ENCODE assay signal across 31 cellular contexts in genomic region chr9:131575946-131576853, GRCh38. TPM values are rescaled to one million over a fixed set of nuclear protein-coding genes. Genes with fewer than 3 reads are reported as not detected.
"Had no signal": no experiment of that assay in that cellular context is flagged by ENCODE, and none has a peak within 500 bp of the region (broad histone marks: within the 10 kb centered on the region; RNA-seq: fewer than 3 reads in every experiment).

No MANE protein-coding gene starts in this region.

- H3K9me3 Mint-ChIP-seq: activated CD4-positive, alpha-beta T cell treated with anti-CD3 and anti-CD28 coated beads, Interleukin-2, amount 10 ng/mL, durations not matched to agents 7 days and 5 days; activated CD8-positive, alpha-beta T cell treated with anti-CD3 and anti-CD28 coated beads for 36 hours; activated naive CD4-positive, alpha-beta T cell treated with anti-CD3 and anti-CD28 coated beads, Interleukin-2, amount 50 U/mL, for 72 hours; stimulated activated naive CD8-positive, alpha-beta T cell treated with anti-CD3 and anti-CD28 coated beads, Interleukin-15, Interleukin-2, amounts not matched to agents 100 ng/mL and 50 ng/mL, for 24 hours; T-helper 1 cell treated with Interleukin-12 subunit alpha and Interleukin-12 subunit beta and Interleukin-4 antibody, amounts not matched to agents 30 μg/mL and 1 μg/mL, for 36 hours had no signal

- H3K27ac ChIP-seq: adrenal gland, ascending aorta, brain microvascular endothelial cell, tibial artery, WERI-Rb-1 had no signal

- H3K4me3 Mint-ChIP-seq: activated CD4-positive, alpha-beta T cell treated with anti-CD3 and anti-CD28 coated beads, Interleukin-2, amount 10 ng/mL, durations not matched to agents 7 days and 5 days; activated CD8-positive, alpha-beta memory T cell treated with anti-CD3 and anti-CD28 coated beads, Interleukin-2, amount 10 ng/mL, durations not matched to agents 7 days and 5 days; activated CD8-positive, alpha-beta T cell treated with anti-CD3 and anti-CD28 coated beads for 36 hours; stimulated activated naive CD8-positive, alpha-beta T cell treated with anti-CD3 and anti-CD28 coated beads, Interleukin-15, Interleukin-2, amounts not matched to agents 100 ng/mL and 50 ng/mL, for 24 hours; T-helper 1 cell treated with Interleukin-12 subunit alpha and Interleukin-12 subunit beta and Interleukin-4 antibody, amounts not matched to agents 30 μg/mL and 1 μg/mL, for 36 hours had no signal

- H3K27me3 Mint-ChIP-seq: activated CD4-positive, alpha-beta T cell treated with anti-CD3 and anti-CD28 coated beads, Interleukin-2, amount 10 ng/mL, durations not matched to agents 7 days and 5 days; activated CD8-positive, alpha-beta memory T cell treated with anti-CD3 and anti-CD28 coated beads, Interleukin-2, amount 10 ng/mL, durations not matched to agents 7 days and 5 days; activated CD8-positive, alpha-beta T cell treated with anti-CD3 and anti-CD28 coated beads for 36 hours; progenitor cell of endocrine pancreas; stimulated activated naive CD8-positive, alpha-beta T cell treated with anti-CD3 and anti-CD28 coated beads, Interleukin-15, Interleukin-2, amounts not matched to agents 100 ng/mL and 50 ng/mL, for 24 hours had no signal

- H3K27ac Mint-ChIP-seq: activated CD8-positive, alpha-beta memory T cell treated with anti-CD3 and anti-CD28 coated beads, Interleukin-2, amount 10 ng/mL, durations not matched to agents 7 days and 5 days; activated CD8-positive, alpha-beta T cell treated with anti-CD3 and anti-CD28 coated beads for 36 hours; progenitor cell of endocrine pancreas; stimulated activated naive CD8-positive, alpha-beta T cell treated with anti-CD3 and anti-CD28 coated beads, Interleukin-15, Interleukin-2, amounts not matched to agents 100 ng/mL and 50 ng/mL, for 24 hours; T-helper 1 cell treated with Interleukin-12 subunit alpha and Interleukin-12 subunit beta and Interleukin-4 antibody, amounts not matched to agents 30 μg/mL and 1 μg/mL, for 36 hours had no signal

- H3K4me1 ChIP-seq: adrenal gland, ascending aorta had no signal

- DNase-seq: activated CD4-positive, alpha-beta T cell treated with anti-CD3 and anti-CD28 coated beads, Interleukin-2, amount 10 ng/mL, durations not matched to agents 7 days and 5 days; activated CD4-positive, CD25-positive, alpha-beta regulatory T cell treated with anti-CD3 and anti-CD28 coated beads, Interleukin-2, amount 50 U/mL, for 72 hours; activated CD8-positive, alpha-beta memory T cell treated with anti-CD3 and anti-CD28 coated beads, Interleukin-2, amount 10 ng/mL, durations not matched to agents 7 days and 5 days; activated CD8-positive, alpha-beta T cell treated with anti-CD3 and anti-CD28 coated beads for 36 hours; activated effector memory CD4-positive, alpha-beta T cell treated with anti-CD3 and anti-CD28 coated beads, Interleukin-2, amount 50 U/mL, for 16 hours; activated T-cell treated with anti-CD3 and anti-CD28 coated beads for 4 hours; adrenal gland; brain microvascular endothelial cell; caudate nucleus; dermis blood vessel endothelial cell; effector memory CD4-positive, alpha-beta T cell; foreskin melanocyte; glutamatergic neuron; hypothalamus; left cardiac atrium; mesendoderm; mucosa of descending colon; stimulated activated CD4-positive, alpha-beta T cell treated with anti-CD3 and anti-CD28 coated beads, Interleukin-4, amount 100 ng/mL, for 1 hour; tibial artery; WERI-Rb-1 had no signal

- H3K4me3 ChIP-seq: adrenal gland, ascending aorta, mucosa of descending colon, tibial artery had no signal

- H3K27me3 ChIP-seq: adrenal gland, ascending aorta, brain microvascular endothelial cell, tibial artery had no signal

- H3K9me3 ChIP-seq: adrenal gland, ascending aorta, mucosa of descending colon, tibial artery had no signal

- ATAC-seq: activated CD8-positive, alpha-beta memory T cell treated with anti-CD3 and anti-CD28 coated beads, Interleukin-2, amount 10 ng/mL, durations not matched to agents 7 days and 5 days; activated CD8-positive, alpha-beta T cell treated with anti-CD3 and anti-CD28 coated beads for 36 hours; activated naive CD4-positive, alpha-beta T cell treated with anti-CD3 and anti-CD28 coated beads, Interleukin-2, amount 50 U/mL, for 72 hours; left cardiac atrium; mucosa of descending colon had no signal

RNA-seq across cellular contexts. Expression of gene PRRT1B, which starts 30.9 kb away (rescaled TPM):
- total RNA-seq: activated CD4-positive, alpha-beta T cell treated with anti-CD3 and anti-CD28 coated beads, Interleukin-2, amount 10 ng/mL, durations not matched to agents 7 days and 5 days; activated CD8-positive, alpha-beta memory T cell treated with anti-CD3 and anti-CD28 coated beads, Interleukin-2, amount 10 ng/mL, durations not matched to agents 7 days and 5 days; activated CD8-positive, alpha-beta T cell treated with anti-CD3 and anti-CD28 coated beads for 36 hours; activated naive CD4-positive, alpha-beta T cell treated with anti-CD3 and anti-CD28 coated beads, Interleukin-2, amount 50 U/mL, for 72 hours; adrenal gland; ascending aorta; dermis blood vessel endothelial cell; endothelial cell of umbilical vein; esophagus mucosa; left cardiac atrium; lower leg skin; omental fat pad; ureter had no signal
- polyA plus RNA-seq: adrenal gland, endothelial cell of umbilical vein, neural cell had no signal
